In the genomic region with DNA sequence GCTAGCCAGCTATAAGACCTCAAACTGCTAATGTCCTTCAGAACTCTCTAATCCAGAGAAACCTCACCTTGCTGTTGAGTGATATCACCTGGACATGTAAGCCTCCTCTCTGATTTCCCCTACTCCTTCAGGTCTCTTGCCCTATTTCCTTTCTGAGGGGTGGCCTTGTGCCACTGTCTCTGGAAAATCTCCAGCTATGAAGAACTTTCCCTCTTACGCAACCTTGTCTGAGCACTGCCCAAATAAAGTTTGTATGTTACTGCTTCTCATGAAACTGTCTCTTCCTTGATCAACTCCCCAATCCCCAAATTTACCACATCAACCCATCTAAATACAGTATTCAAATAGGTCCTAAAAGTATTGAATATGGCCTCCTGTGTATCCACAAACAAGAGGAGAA, we compare ENCODE assay signal across 18 cellular contexts. TPM values are rescaled to one million over a fixed set of nuclear protein-coding genes. Genes with fewer than 3 reads are reported as not detected.
"Had no signal": no experiment of that assay in that cellular context is flagged by ENCODE, and none has a peak within 500 bp of the region (broad histone marks: within the 10 kb centered on the region; RNA-seq: fewer than 3 reads in every experiment).

No MANE protein-coding gene starts in this region.

- H2AFZ ChIP-seq: neural progenitor cell had no signal

- H3K27ac ChIP-seq: cardiac muscle cell, epithelial cell of prostate, neural progenitor cell, skin epidermis, tibial nerve had no signal

- H3K4me1 ChIP-seq: tibial nerve had no signal

- H3K36me3 ChIP-seq: cardiac muscle cell, neural progenitor cell, tibial nerve had no signal

- H3K9ac ChIP-seq: neural progenitor cell had no signal

- FAIRE-seq: kidney, TTC549, urothelium cell line had no signal

- H3K4me3 ChIP-seq: cardiac muscle cell, mucosa of descending colon, neural progenitor cell, skin epidermis, tibial nerve had no signal

- ATAC-seq: activated naive CD4-positive, alpha-beta T cell treated with anti-CD3 and anti-CD28 coated beads, Interleukin-2, amount 50 U/mL, for 72 hours; mucosa of descending colon; naive thymus-derived CD4-positive, alpha-beta T cell; stimulated activated naive CD8-positive, alpha-beta T cell treated with anti-CD3 and anti-CD28 coated beads, Interleukin-15, Interleukin-2, amounts not matched to agents 100 U/mL and 50 U/mL, for 24 hours had no signal

- DNase-seq: activated CD4-positive, alpha-beta T cell treated with anti-CD3 and anti-CD28 coated beads, Interleukin-2, amount 50 U/mL, for 4 hours; activated gamma-delta T cell; hypothalamus; kidney; mesenchymal stem cell; naive thymus-derived CD4-positive, alpha-beta T cell; stimulated activated naive CD8-positive, alpha-beta T cell treated with anti-CD3 and anti-CD28 coated beads, Interleukin-15, Interleukin-2, amounts not matched to agents 100 U/mL and 50 U/mL, for 24 hours had no signal

- H3K4me2 ChIP-seq: neural progenitor cell had no signal

- H3K9me3 ChIP-seq: mucosa of descending colon, tibial nerve had no signal

- H3K27me3 ChIP-seq: cardiac muscle cell, neural progenitor cell, tibial nerve had no signal

RNA-seq across cellular contexts. Expression of a gene that starts 53.5 kb away (rescaled TPM):
- total RNA-seq: activated CD8-positive, alpha-beta memory T cell treated with anti-CD3 and anti-CD28 coated beads for 36 hours; activated naive CD4-positive, alpha-beta T cell treated with anti-CD3 and anti-CD28 coated beads, Interleukin-2, amount 50 U/mL, for 72 hours; naive thymus-derived CD4-positive, alpha-beta T cell; T-helper 2 cell treated with Interferon-gamma antibody and Interleukin-4, amounts not matched to agents 100 ng/mL and 5 ng/mL, for 36 hours had no signal
